Comparison of ENCODE assay signal across 13 cellular contexts in genomic region chr1:16189921-16190499, GRCh38. TPM values are rescaled to one million over a fixed set of nuclear protein-coding genes. Genes with fewer than 3 reads are reported as not detected.
DNase-seq lines count a peak whose midpoint lies in the region; ATAC-seq, FAIRE-seq and TF ChIP-seq lines count a peak whose summit lies in the region.
"Had no signal": no experiment of that assay in that cellular context is flagged by ENCODE, and none has a peak within 500 bp of the region (broad histone marks: within the 10 kb centered on the region; RNA-seq: fewer than 3 reads in every experiment).

No MANE protein-coding gene starts in this region.

- in situ Hi-C loops in GM13976 (cut with MboI; ENCODE audit: low sequenced_read_pairs, unreplicated experiment), result loop anchor here (5.0 kb wide), 1 partner anchor 108 kb away; no protein-coding TSS in a partner anchor

- DNase-seq in HFFc6 (peak; percentile 14), RWPE2 (ENCODE audit: low spot score) (no peak), globus pallidus (ENCODE audit: low spot score) (peak; percentile 75), retina (peak; percentile 83), GM13976 (ENCODE audit: low spot score) (no peak), frontal cortex (ENCODE audit: low spot score in 2 of 2) (no peak)
- DNase-seq in activated CD4-positive, alpha-beta T cell treated with anti-CD3 and anti-CD28 coated beads, Interleukin-2, amount 50 U/mL, for 4 hours, result no peak
- DNase-seq: activated naive CD4-positive, alpha-beta T cell; CD4-positive, alpha-beta memory T cell; NCI-H526; SHP77 had no signal

- H3K4me3 Mint-ChIP-seq in HFFc6, result no peak overlapping the region
- H3K4me3 Mint-ChIP-seq: CD4-positive, alpha-beta memory T cell had no signal

- H3K9me3 Mint-ChIP-seq in HFFc6, result no peaks in the 10 kb centered on the region
- H3K9me3 Mint-ChIP-seq: CD4-positive, alpha-beta memory T cell had no signal

- H3K4me1 ChIP-seq in RWPE2 (ENCODE audit: insufficient read depth, poor library complexity, severe bottlenecking), result peaks cover 20% of the 10 kb centered on the region

- no peaks in the 10 kb centered on the region for H3K9me3 ChIP-seq in RWPE2 (ENCODE audit: severe bottlenecking)

- no peak overlapping the region for H3K27ac Mint-ChIP-seq in HFFc6
- H3K27ac Mint-ChIP-seq: CD4-positive, alpha-beta memory T cell had no signal

- H3K27me3 ChIP-seq in RWPE2 (ENCODE audit: insufficient read depth, poor library complexity, severe bottlenecking), result no peaks in the 10 kb centered on the region

- TF ChIP-seq CTCF in HFFc6 (IDR thresholded peaks at IDR 0.05) (no peak), RWPE2 (IDR thresholded peaks at IDR 0.05; ENCODE audit: poor library complexity, severe bottlenecking) (no peak), GM13976 (IDR thresholded peaks at IDR 0.05; ENCODE audit: borderline replicate concordance, control extremely low read depth, extremely low read depth, insufficient read depth, missing control alignments) (no peak)

- no peaks in the 10 kb centered on the region for H3K36me3 Mint-ChIP-seq in HFFc6 (ENCODE audit: low read depth)
- H3K36me3 Mint-ChIP-seq: CD4-positive, alpha-beta memory T cell had no signal

- peaks cover 35% of the 10 kb centered on the region for H3K4me1 Mint-ChIP-seq in HFFc6 (ENCODE audit: low read depth)

- ATAC-seq in RWPE2 (ENCODE audit: low read depth), result no peak
- no peak for ATAC-seq in GM18517 (IDR thresholded peaks at IDR 0.05; ENCODE audit: unreplicated experiment)
- ATAC-seq: sciatic nerve had no signal

- peak overlapping the region; percentile 71 for H3K27ac ChIP-seq in RWPE2 (ENCODE audit: poor library complexity, severe bottlenecking)

- FAIRE-seq in frontal cortex (lab: Jason Lieb, UNC), result no peak

- no peaks in the 10 kb centered on the region for H3K27me3 Mint-ChIP-seq in HFFc6 (ENCODE audit: insufficient read depth)

- H3K36me3 ChIP-seq in RWPE2 (ENCODE audit: low read depth), result no peaks in the 10 kb centered on the region

- H3K4me3 ChIP-seq in RWPE2 (ENCODE audit: severe bottlenecking), result no peak overlapping the region

RNA-seq across cellular contexts. Expression of gene ARHGEF19, which starts 22.4 kb away (rescaled TPM):
- total RNA-seq in HFFc6 (2021; fragmentation: NEBNext Ultra II Directional; extraction: Animal tissue kit (Norgen Biotek cat#: 25700)), result 1 to 10 TPM; 5.5 to 9.0 (median 7.2) TPM
- 1.2 TPM for total RNA-seq in frontal cortex

RNA-seq across cellular contexts. Expression of gene EPHA2, which starts 34.1 kb away (rescaled TPM):
- 100 to 1,000 TPM in 1 of 6 experiments, 10 to 100 TPM in 5; 77.3 to 106 (median 81.2) TPM for total RNA-seq in HFFc6 (2021; fragmentation: NEBNext Ultra II Directional; extraction: Animal tissue kit (Norgen Biotek cat#: 25700))
- total RNA-seq in frontal cortex, result 1.2 TPM
- total RNA-seq: CD4-positive, alpha-beta memory T cell had no signal

RNA-seq across cellular contexts. Expression of gene CPLANE2, which starts 47.0 kb away (rescaled TPM):
- 10 to 100 TPM in 1 of 6 experiments, 1 to 10 TPM in 5; 6.5 to 11.8 (median 7.5) TPM for total RNA-seq in HFFc6 (2021; fragmentation: NEBNext Ultra II Directional; extraction: Animal tissue kit (Norgen Biotek cat#: 25700))
- 16.7 TPM for total RNA-seq in frontal cortex

Comparison
In these comparisons a context has a peak if more than half of its experiments do, and no peak if none do; other contexts are left out.
1. DNase-seq: peak in HFFc6 (single experiment), globus pallidus (single experiment) and retina (single experiment); none in RWPE2 (single experiment), GM13976 (single experiment), activated CD4-positive, alpha-beta T cell treated with anti-CD3 and anti-CD28 coated beads, Interleukin-2, amount 50 U/mL, for 4 hours (0 of 2) and frontal cortex (0 of 2).
2. RNA of gene EPHA2, which starts 34.1 kb away (total RNA-seq): 77.3 to 106 TPM in HFFc6; 1.2 TPM in frontal cortex (single experiment); every median in the first group is over 10 times any median in the second.